8 cellular contexts compared by ENCODE assay signal in the genomic region with DNA sequence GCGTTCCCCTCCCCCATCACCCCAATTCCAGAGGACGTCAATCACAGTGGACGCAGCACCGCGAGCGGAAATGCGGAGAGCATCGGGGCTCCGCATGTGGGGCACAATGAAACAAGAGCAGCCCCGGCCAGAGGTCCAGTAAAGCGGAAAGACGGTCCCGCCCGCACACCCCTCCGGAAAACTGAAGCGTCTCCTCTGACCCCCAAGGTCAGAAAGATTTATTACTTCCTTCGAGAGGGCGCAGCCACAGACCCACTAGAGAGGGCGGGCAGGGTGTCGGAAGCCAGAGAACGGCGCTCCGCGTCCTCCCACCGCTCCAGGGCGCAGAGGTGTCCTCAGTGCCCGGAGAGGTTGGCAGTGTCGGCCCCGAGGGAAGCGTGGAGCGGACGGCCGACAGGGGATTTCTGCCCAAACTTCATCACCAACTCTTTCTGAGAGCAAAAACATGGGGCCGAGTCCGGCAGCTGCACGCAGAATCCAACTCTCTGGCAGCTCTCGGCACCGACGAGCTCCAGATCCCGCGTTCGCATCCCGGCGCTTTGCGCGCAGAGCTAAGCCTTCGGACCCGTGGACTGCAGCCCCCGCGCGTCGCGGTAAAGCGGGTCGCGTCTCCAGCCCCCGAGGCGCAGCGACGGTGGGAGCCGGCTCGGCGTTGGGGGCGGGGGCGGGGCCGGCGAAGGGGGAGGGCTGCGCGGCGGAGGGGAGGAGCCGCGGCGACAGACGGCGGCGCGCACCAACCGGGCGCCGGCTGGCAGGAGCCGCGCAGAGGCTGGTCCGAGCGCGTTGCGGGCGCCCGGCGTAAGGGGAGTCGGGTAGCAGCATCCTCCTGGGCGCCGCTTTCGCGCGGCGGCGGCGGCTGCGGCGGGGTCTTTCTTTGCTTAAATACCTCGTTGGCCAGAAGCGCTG. TPM values are rescaled to one million over a fixed set of nuclear protein-coding genes. Genes with fewer than 3 reads are reported as not detected.
DNase-seq lines count a peak whose midpoint lies in the region; ATAC-seq, FAIRE-seq and TF ChIP-seq lines count a peak whose summit lies in the region.

A gene with protein sequence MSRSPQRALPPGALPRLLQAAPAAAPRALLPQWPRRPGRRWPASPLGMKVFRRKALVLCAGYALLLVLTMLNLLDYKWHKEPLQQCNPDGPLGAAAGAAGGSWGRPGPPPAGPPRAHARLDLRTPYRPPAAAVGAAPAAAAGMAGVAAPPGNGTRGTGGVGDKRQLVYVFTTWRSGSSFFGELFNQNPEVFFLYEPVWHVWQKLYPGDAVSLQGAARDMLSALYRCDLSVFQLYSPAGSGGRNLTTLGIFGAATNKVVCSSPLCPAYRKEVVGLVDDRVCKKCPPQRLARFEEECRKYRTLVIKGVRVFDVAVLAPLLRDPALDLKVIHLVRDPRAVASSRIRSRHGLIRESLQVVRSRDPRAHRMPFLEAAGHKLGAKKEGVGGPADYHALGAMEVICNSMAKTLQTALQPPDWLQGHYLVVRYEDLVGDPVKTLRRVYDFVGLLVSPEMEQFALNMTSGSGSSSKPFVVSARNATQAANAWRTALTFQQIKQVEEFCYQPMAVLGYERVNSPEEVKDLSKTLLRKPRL (plus strand): TSS at position 763 of the 906 bp plus-strand sequence. CDS start 1,046 bp downstream, outside the sequence.

- ATAC-seq in GM21737 (IDR thresholded peaks at IDR 0.05; ENCODE audit: unreplicated experiment) (peak; percentile 78), left ventricle myocardium superior (peak; percentile 98)

- peak; percentile 78 for TF ChIP-seq POLR2A in prostate gland (IDR thresholded peaks at IDR 0.05)

- intact Hi-C loops in left ventricle myocardium superior (cut with micrococcal nuclease) = no loop called here
- intact Hi-C loops in prostate gland (cut with DNase I) = no loop called here

- TF ChIP-seq CTCF in prostate gland (IDR thresholded peaks at IDR 0.05) = no peak

- no peaks in the 10 kb centered on the region for H3K27me3 ChIP-seq in prostate gland (replicated peaks; ENCODE audit: insufficient read depth)

- under 1% methylated on average over 65 of the region's 102 CpGs for WGBS in prostate gland

- H3K4me1 ChIP-seq in prostate gland (replicated peaks) = no peaks in the 10 kb centered on the region

- FAIRE-seq in urothelium cell line (lab: Jason Lieb, UNC) = no peak

- H3K27ac ChIP-seq in KOPT-K1 (ENCODE audit: low read depth, low read length, poor library complexity, severe bottlenecking) (peak within 1 kb of the TSS; percentile 68), prostate gland (peak within 1 kb of the TSS; percentile 53 to 60)

- H3K9me3 ChIP-seq in KOPT-K1 (ENCODE audit: insufficient read depth, low read length, poor library complexity, severe bottlenecking) (no peaks in the 10 kb centered on the region), prostate gland (no peaks in the 10 kb centered on the region)

- H3K36me3 ChIP-seq in KOPT-K1 (ENCODE audit: insufficient read depth, low read length) (peaks cover 11% of the 10 kb centered on the region), prostate gland (no peaks in the 10 kb centered on the region)

- DNase-seq in ELR (ENCODE audit: low read depth) (peak; percentile 86), SW480 (ENCODE audit: low spot score) (peak; percentile 68), amniotic epithelial cell (ENCODE audit: low read depth) (peak; percentile 73), left ventricle myocardium superior (peak; percentile 83), prostate gland (ENCODE audit: low spot score) (peak; percentile 65), urothelium cell line (ENCODE audit: low spot score) (peak; percentile 92)

- peak within 1 kb of the TSS; percentile 56 to 61 for H3K4me3 ChIP-seq in prostate gland

RNA-seq across cellular contexts. Expression of the gene that starts here (rescaled TPM):
- total RNA-seq in left ventricle myocardium superior (1.7 TPM), prostate gland (1 to 10 TPM; 9.6 to 9.7 TPM)

Comparison
In these comparisons a context has a peak if more than half of its experiments do, and no peak if none do; other contexts are left out.
1. Peak in every context shown above with its lines: DNase-seq, ATAC-seq, H3K4me3 ChIP-seq and H3K27ac ChIP-seq.